ENCODE assay signal across 1 cellular context in the genomic region with DNA sequence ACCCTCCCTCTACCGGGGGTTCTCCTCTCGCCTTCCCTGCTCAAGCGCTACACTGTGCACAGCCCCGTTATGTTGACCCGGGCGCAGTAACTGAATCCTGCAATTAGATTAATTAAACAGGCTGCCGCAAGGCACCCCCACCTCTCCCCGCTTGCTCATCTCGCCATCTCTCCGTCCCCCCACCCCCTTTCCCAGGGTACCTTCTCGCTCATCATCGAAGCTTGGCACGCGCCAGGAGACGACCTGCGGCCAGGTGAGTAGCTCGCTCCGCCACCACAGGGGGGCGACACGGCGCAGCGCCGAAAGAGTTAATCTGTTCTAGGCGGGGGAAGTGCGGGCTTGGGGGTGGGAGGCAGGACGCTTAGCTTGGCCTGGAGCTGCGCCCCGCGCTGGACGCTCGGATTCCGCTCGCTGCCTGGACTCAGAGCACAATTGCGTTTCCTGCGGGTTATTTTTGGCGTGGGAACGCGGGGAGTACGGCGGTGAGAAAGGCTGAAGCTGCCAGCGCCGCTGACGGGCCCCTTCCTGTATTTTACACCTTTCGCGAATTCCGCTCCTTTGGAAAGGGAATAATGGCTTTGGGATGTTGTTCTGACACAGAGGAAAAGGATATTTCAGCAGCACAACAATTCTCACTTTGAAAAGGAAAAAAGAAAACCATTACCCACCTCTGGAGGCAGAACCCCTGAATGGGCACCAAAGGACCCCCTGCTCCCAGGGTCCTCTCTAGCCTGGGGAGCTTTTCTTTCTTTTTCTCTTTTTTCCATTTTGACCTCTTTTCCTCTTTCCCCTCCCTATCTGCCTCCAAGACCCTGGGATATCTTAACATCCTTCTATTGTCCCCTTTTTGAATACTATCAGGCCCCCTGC.
TF ChIP-seq lines count a peak whose summit lies in the region.

No MANE protein-coding gene starts in this region.

TF ChIP-seq in HEK293, 187 proteins besides CTCF, POLR2A, EP300 and RAD21 (continued from another document):
- TF ChIP-seq, protein P1, sequence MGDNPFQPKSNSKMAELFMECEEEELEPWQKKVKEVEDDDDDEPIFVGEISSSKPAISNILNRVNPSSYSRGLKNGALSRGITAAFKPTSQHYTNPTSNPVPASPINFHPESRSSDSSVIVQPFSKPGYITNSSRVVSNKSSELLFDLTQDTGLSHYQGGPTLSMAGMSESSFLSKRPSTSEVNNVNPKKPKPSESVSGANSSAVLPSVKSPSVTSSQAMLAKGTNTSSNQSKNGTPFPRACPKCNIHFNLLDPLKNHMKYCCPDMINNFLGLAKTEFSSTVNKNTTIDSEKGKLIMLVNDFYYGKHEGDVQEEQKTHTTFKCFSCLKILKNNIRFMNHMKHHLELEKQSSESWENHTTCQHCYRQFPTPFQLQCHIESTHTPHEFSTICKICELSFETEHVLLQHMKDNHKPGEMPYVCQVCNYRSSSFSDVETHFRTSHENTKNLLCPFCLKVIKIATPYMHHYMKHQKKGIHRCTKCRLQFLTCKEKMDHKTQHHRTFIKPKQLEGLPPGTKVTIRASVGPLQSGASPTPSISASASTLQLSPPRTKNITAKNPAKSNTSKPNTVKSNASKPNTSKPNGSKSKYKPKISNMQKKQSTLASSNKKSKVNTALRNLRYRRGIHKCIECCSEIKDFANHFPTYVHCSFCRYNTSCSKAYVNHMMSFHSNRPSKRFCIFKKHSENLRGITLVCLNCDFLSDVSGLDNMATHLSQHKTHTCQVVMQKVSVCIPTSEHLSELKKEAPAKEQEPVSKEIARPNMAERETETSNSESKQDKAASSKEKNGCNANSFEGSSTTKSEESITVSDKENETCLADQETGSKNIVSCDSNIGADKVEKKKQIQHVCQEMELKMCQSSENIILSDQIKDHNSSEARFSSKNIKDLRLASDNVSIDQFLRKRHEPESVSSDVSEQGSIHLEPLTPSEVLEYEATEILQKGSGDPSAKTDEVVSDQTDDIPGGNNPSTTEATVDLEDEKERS (tag by site-specific recombination; IDR thresholded peaks at IDR 0.05), result no peak
- TF ChIP-seq, protein P2, sequence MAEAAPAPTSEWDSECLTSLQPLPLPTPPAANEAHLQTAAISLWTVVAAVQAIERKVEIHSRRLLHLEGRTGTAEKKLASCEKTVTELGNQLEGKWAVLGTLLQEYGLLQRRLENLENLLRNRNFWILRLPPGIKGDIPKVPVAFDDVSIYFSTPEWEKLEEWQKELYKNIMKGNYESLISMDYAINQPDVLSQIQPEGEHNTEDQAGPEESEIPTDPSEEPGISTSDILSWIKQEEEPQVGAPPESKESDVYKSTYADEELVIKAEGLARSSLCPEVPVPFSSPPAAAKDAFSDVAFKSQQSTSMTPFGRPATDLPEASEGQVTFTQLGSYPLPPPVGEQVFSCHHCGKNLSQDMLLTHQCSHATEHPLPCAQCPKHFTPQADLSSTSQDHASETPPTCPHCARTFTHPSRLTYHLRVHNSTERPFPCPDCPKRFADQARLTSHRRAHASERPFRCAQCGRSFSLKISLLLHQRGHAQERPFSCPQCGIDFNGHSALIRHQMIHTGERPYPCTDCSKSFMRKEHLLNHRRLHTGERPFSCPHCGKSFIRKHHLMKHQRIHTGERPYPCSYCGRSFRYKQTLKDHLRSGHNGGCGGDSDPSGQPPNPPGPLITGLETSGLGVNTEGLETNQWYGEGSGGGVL (tag by site-specific recombination; IDR thresholded peaks at IDR 0.05), result peak; percentile 68
- TF ChIP-seq, protein P3, sequence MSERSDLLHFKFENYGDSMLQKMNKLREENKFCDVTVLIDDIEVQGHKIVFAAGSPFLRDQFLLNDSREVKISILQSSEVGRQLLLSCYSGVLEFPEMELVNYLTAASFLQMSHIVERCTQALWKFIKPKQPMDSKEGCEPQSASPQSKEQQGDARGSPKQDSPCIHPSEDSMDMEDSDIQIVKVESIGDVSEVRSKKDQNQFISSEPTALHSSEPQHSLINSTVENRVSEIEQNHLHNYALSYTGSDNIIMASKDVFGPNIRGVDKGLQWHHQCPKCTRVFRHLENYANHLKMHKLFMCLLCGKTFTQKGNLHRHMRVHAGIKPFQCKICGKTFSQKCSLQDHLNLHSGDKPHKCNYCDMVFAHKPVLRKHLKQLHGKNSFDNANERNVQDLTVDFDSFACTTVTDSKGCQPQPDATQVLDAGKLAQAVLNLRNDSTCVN (tag by site-specific recombination; optimal IDR thresholded peaks at IDR 0.05), result peak; percentile 44
- TF ChIP-seq ZNF112 (tag by site-specific recombination; IDR thresholded peaks at IDR 0.05) (no peak), GLIS1 (tag by site-specific recombination; IDR thresholded peaks at IDR 0.05) (peak; percentile 73), ZNF266 (tag by site-specific recombination; IDR thresholded peaks at IDR 0.05; ENCODE audit: low read depth) (no peak), ZFP37 (tag by site-specific recombination; IDR thresholded peaks at IDR 0.05) (no peak), REPIN1 (tag by site-specific recombination; IDR thresholded peaks at IDR 0.05; ENCODE audit: low read depth) (0 out of 2 replicates have a peak, but pooled peaks have one; percentile 38), KLF7 (tag by site-specific recombination; IDR thresholded peaks at IDR 0.05; ENCODE audit: borderline replicate concordance) (0 out of 2 replicates have a peak, but pooled peaks have one; percentile 42), ZXDB (tag by site-specific recombination; IDR thresholded peaks at IDR 0.05) (0 out of 2 replicates have a peak, but pooled peaks have one; percentile 50), BCL11A (tag by site-specific recombination; IDR thresholded peaks at IDR 0.05; ENCODE audit: low read depth) (peak; percentile 39; the same call in 1 of the 2 replicates), MEIS1 (CRISPR knock-in tag; IDR thresholded peaks at IDR 0.05; ENCODE audit: borderline replicate concordance) (no peak), ZFHX2 (tag by site-specific recombination; conservative IDR thresholded peaks at IDR 0.05) (peak; percentile 77), SP2 (tag by site-specific recombination; IDR thresholded peaks at IDR 0.05) (peak; percentile 29; the same call in 1 of the 2 replicates), ZIC2 (tag by site-specific recombination; IDR thresholded peaks at IDR 0.05) (peak; percentile 39), SP7 (tag by site-specific recombination; IDR thresholded peaks at IDR 0.05) (peak; percentile 92), ZNF10 (tag by site-specific recombination; IDR thresholded peaks at IDR 0.05) (no peak), ZNF324 (tag by site-specific recombination; IDR thresholded peaks at IDR 0.05) (0 out of 2 replicates have a peak, but pooled peaks have one; percentile 72), ZFP41 (tag by site-specific recombination; IDR thresholded peaks at IDR 0.05; ENCODE audit: borderline replicate concordance) (no peak), MYNN (tag by site-specific recombination; IDR thresholded peaks at IDR 0.05; ENCODE audit: borderline replicate concordance) (no peak), ZNF239 (tag by site-specific recombination; IDR thresholded peaks at IDR 0.05) (peak; percentile 44; the same call in 1 of the 2 replicates), ZBTB8A (tag by site-specific recombination; IDR thresholded peaks at IDR 0.05) (peak; percentile 54), BCL11B (tag by site-specific recombination; IDR thresholded peaks at IDR 0.05; ENCODE audit: low read depth) (0 out of 2 replicates have a peak, but pooled peaks have one; percentile 14), ZNF132 (tag by site-specific recombination; IDR thresholded peaks at IDR 0.05; ENCODE audit: borderline replicate concordance) (no peak), SP3 (tag by site-specific recombination; IDR thresholded peaks at IDR 0.05) (peak; percentile 48), KLF16 (tag by site-specific recombination; IDR thresholded peaks at IDR 0.05) (peak; percentile 79)
- TF ChIP-seq, protein P4, sequence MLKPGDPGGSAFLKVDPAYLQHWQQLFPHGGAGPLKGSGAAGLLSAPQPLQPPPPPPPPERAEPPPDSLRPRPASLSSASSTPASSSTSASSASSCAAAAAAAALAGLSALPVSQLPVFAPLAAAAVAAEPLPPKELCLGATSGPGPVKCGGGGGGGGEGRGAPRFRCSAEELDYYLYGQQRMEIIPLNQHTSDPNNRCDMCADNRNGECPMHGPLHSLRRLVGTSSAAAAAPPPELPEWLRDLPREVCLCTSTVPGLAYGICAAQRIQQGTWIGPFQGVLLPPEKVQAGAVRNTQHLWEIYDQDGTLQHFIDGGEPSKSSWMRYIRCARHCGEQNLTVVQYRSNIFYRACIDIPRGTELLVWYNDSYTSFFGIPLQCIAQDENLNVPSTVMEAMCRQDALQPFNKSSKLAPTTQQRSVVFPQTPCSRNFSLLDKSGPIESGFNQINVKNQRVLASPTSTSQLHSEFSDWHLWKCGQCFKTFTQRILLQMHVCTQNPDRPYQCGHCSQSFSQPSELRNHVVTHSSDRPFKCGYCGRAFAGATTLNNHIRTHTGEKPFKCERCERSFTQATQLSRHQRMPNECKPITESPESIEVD (tag by site-specific recombination; IDR thresholded peaks at IDR 0.05), result no peak
- TF ChIP-seq, protein P5, sequence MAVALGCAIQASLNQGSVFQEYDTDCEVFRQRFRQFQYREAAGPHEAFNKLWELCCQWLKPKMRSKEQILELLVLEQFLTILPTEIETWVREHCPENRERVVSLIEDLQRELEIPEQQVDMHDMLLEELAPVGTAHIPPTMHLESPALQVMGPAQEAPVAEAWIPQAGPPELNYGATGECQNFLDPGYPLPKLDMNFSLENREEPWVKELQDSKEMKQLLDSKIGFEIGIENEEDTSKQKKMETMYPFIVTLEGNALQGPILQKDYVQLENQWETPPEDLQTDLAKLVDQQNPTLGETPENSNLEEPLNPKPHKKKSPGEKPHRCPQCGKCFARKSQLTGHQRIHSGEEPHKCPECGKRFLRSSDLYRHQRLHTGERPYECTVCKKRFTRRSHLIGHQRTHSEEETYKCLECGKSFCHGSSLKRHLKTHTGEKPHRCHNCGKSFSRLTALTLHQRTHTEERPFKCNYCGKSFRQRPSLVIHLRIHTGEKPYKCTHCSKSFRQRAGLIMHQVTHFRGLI (tag by site-specific recombination; IDR thresholded peaks at IDR 0.05), result peak; percentile 54; the same call in 1 of the 2 replicates
